ENCODE assay signal across 8 cellular contexts in genomic region chr15:55250392-55250791, GRCh38. TPM values are rescaled to one million over a fixed set of nuclear protein-coding genes. Genes with fewer than 3 reads are reported as not detected.
DNase-seq lines count a peak whose midpoint lies in the region; ATAC-seq and TF ChIP-seq lines count a peak whose summit lies in the region.
"Had no signal": no experiment of that assay in that cellular context is flagged by ENCODE, and none has a peak within 500 bp of the region (broad histone marks: within the 10 kb centered on the region; RNA-seq: fewer than 3 reads in every experiment).

No MANE protein-coding gene starts in this region.

- ATAC-seq in PC-3 (no peak), esophagus mucosa (peak; percentile 88), sciatic nerve (peak; percentile 76), HG03039 (IDR thresholded peaks at IDR 0.05; ENCODE audit: unreplicated experiment) (no peak), HG03354 (IDR thresholded peaks at IDR 0.05; ENCODE audit: poor library complexity, severe bottlenecking, unreplicated experiment) (no peak)

- TF ChIP-seq CTCF in HFF-Myc (IDR thresholded peaks at IDR 0.05; ENCODE audit: low read depth, low read length, missing control alignments) = no peak
- no peak for TF ChIP-seq CTCF in PC-3 (conservative IDR thresholded peaks at IDR 0.05; ENCODE audit: low read depth, low read length)

- BruUV-seq in PC-3 (replicated peaks; lab: Mats Ljungman, UMichigan) = no TSS peak

- no peak overlapping the region for H3K4me3 ChIP-seq in HFF-Myc (replicated peaks; ENCODE audit: low read depth, low read length)
- H3K4me3 ChIP-seq in PC-3 (ENCODE audit: low read length) = no peak overlapping the region

- POLR2A ChIA-PET in PC-3 (lab: Charles Lee; ENCODE audit: unreplicated experiment) = no interaction called here

- no peak overlapping the region for H2AFZ ChIP-seq in PC-3 (ENCODE audit: low read length)

- no peak overlapping the region for H3K4me2 ChIP-seq in PC-3 (ENCODE audit: low read length)

- no peaks in the 10 kb centered on the region for H3K36me3 ChIP-seq in PC-3 (ENCODE audit: low read depth, low read length)

- H3K9me2 ChIP-seq in PC-3 (replicated peaks; ENCODE audit: low read length) = no peaks in the 10 kb centered on the region

- DNase-seq in HFF-Myc (ENCODE audit: extremely low read depth, low read depth) (peak; percentile 22), PC-3 (peak; percentile 8), sciatic nerve (ENCODE audit: low spot score) (no peak), middle frontal gyrus (ENCODE audit: extremely low spot score, low spot score) (no peak)
- DNase-seq: activated effector memory CD4-positive, alpha-beta T cell treated with anti-CD3 and anti-CD28 coated beads, Interleukin-2, amount 50 U/mL, for 16 hours had no signal

- no peak overlapping the region for H3K27ac ChIP-seq in PC-3 (ENCODE audit: low read length)

- no peaks in the 10 kb centered on the region for H3K9me3 ChIP-seq in PC-3 (ENCODE audit: low read length)

- peaks cover 15% of the 10 kb centered on the region for H3K4me1 ChIP-seq in PC-3 (ENCODE audit: insufficient read depth, low read length)

- H3F3A ChIP-seq in PC-3 (ENCODE audit: low read length, unreplicated experiment) = no peaks in the 10 kb centered on the region

- no peak overlapping the region for H3K9ac ChIP-seq in PC-3 (ENCODE audit: low read length)

- intact Hi-C loops in PC-3 (cut with micrococcal nuclease) (no loop called here), sciatic nerve (cut with DNase I) (no loop called here)

- no peaks in the 10 kb centered on the region for H4K20me1 ChIP-seq in PC-3 (ENCODE audit: low read length)

- H3K79me2 ChIP-seq in PC-3 (ENCODE audit: low read length) = no peaks in the 10 kb centered on the region

- CTCF ChIA-PET in PC-3 (lab: Charles Lee) = no interaction called here

- no peaks in the 10 kb centered on the region for H3K27me3 ChIP-seq in PC-3 (ENCODE audit: low read length)

RNA-seq across cellular contexts. Expression of gene RAB27A, which starts 39.2 kb away (rescaled TPM):
- total RNA-seq in PC-3 (2014; rRNA removed) (6.3 and 9.4 TPM in 2 replicates), esophagus mucosa (12.6 TPM), sciatic nerve (27.6 TPM)

RNA-seq across cellular contexts. Expression of gene RSL24D1, which starts 53.7 kb away (rescaled TPM):
- total RNA-seq in PC-3 (2014; rRNA removed) = 37.0 and 43.5 TPM in 2 replicates
- 47.7 TPM for total RNA-seq in esophagus mucosa
- total RNA-seq in sciatic nerve = 64.0 TPM

Comparison
In these comparisons a context has a peak if more than half of its experiments do, and no peak if none do; other contexts are left out.
1. DNase-seq: peak in HFF-Myc (single experiment) and PC-3 (single experiment); none in sciatic nerve (single experiment) and middle frontal gyrus (single experiment).
2. ATAC-seq: peak in esophagus mucosa (single experiment) and sciatic nerve (single experiment); none in PC-3 (single experiment), HG03039 (single experiment) and HG03354 (single experiment).